In the genomic region with DNA sequence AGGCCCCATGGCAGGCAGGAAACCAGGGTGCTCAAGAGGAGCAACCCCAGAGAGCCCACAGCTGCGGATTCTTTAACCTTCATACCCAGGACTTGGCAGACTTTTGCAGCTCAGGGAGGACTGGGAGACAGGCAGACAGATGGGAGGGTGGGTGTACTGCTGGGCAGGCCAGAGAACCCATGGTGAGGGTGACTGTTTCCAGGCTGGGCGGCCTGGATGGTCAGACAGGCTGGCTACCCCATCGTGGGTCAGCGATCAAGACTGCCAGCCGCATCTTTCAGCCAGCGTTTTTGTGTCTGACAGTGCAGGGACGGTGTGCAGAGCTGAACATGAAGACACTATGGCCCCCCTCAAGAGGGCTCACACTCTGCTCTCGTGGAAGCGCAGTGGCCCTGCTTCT, we compare ENCODE assay signal across 24 cellular contexts.
"Had no signal": no experiment of that assay in that cellular context is flagged by ENCODE, and none has a peak within 500 bp of the region (broad histone marks: within the 10 kb centered on the region; RNA-seq: fewer than 3 reads in every experiment).

No MANE protein-coding gene starts in this region.

- H3K27me3 ChIP-seq: colonic mucosa, neural progenitor cell, right atrium auricular region, sigmoid colon, thyroid gland had no signal

- H3K9me3 ChIP-seq: colonic mucosa, esophagus squamous epithelium, prostate gland, right atrium auricular region, sigmoid colon, stomach, thyroid gland had no signal

- H3K4me3 ChIP-seq: colonic mucosa, esophagus squamous epithelium, lung, neural progenitor cell, prostate gland, right atrium auricular region, sigmoid colon, stomach, thyroid gland had no signal

- H3K27ac ChIP-seq: colonic mucosa, esophagus squamous epithelium, neural progenitor cell, prostate gland, right atrium auricular region, sigmoid colon, stomach, thyroid gland had no signal

- ATAC-seq: left ventricle myocardium superior; naive thymus-derived CD4-positive, alpha-beta T cell; stimulated activated effector memory CD8-positive, alpha-beta T cell treated with anti-CD3 and anti-CD28 coated beads, Interleukin-12 subunit alpha, Interleukin-12 subunit beta, amount 100 ng/mL, for 72 hours had no signal

- H3K4me1 ChIP-seq: colonic mucosa, esophagus squamous epithelium, neural progenitor cell, prostate gland, right atrium auricular region, sigmoid colon, stomach, thyroid gland had no signal

- H3K36me3 ChIP-seq: colonic mucosa, esophagus squamous epithelium, neural progenitor cell, prostate gland, right atrium auricular region, sigmoid colon, stomach, thyroid gland had no signal

- DNase-seq: colonic mucosa; effector CD8-positive, alpha-beta T cell; esophagus squamous epithelium; foreskin melanocyte; hypothalamus; immature natural killer cell; left cardiac atrium; left ventricle myocardium superior; mesenchymal stem cell; midbrain; naive thymus-derived CD4-positive, alpha-beta T cell; nucleus accumbens; sigmoid colon; stimulated activated CD4-positive, alpha-beta T cell treated with anti-CD3 and anti-CD28 coated beads, Interleukin-2, amount 100 ng/mL, for 24 hours; stimulated activated CD4-positive, alpha-beta T cell treated with anti-CD3 and anti-CD28 coated beads, Interleukin-4, amount 100 ng/mL, for 24 hours; stimulated activated naive CD4-positive, alpha-beta T cell treated with Interleukin-2 at 50 U/mL for 16 hours; stomach; thyroid gland; trophoblast cell had no signal
